In genomic region chr3:152375546-152375945, GRCh38 we compare ENCODE assay signal across 2 cellular contexts.
TF ChIP-seq lines count a peak whose summit lies in the region.

No MANE protein-coding gene starts in this region.

TF ChIP-seq in IMR-90, 13 proteins besides CTCF, POLR2A, EP300 and RAD21:
- TF ChIP-seq ELK1 (IDR thresholded peaks at IDR 0.05; ENCODE audit: borderline replicate concordance, low read depth, low read length) (no peak), CEBPB (IDR thresholded peaks at IDR 0.05; ENCODE audit: low read depth, low read length) (peak; percentile 78)

TF ChIP-seq in K562, 482 proteins besides CTCF, POLR2A, EP300 and RAD21:
- peak; percentile 24; the same call in 1 of the 2 replicates for TF ChIP-seq ADNP (tag; IDR thresholded peaks at IDR 0.05)
- TF ChIP-seq, protein P1, sequence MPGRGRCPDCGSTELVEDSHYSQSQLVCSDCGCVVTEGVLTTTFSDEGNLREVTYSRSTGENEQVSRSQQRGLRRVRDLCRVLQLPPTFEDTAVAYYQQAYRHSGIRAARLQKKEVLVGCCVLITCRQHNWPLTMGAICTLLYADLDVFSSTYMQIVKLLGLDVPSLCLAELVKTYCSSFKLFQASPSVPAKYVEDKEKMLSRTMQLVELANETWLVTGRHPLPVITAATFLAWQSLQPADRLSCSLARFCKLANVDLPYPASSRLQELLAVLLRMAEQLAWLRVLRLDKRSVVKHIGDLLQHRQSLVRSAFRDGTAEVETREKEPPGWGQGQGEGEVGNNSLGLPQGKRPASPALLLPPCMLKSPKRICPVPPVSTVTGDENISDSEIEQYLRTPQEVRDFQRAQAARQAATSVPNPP (IDR thresholded peaks at IDR 0.05; ENCODE audit: borderline replicate concordance, insufficient read depth, insufficient read length): no peak
